Comparison of ENCODE assay signal across 10 cellular contexts in genomic region chr11:114377612-114378267, GRCh38. TPM values are rescaled to one million over a fixed set of nuclear protein-coding genes. Genes with fewer than 3 reads are reported as not detected.
DNase-seq lines count a peak whose midpoint lies in the region; ATAC-seq and TF ChIP-seq lines count a peak whose summit lies in the region.
"Had no signal": no experiment of that assay in that cellular context is flagged by ENCODE, and none has a peak within 500 bp of the region (broad histone marks: within the 10 kb centered on the region; RNA-seq: fewer than 3 reads in every experiment).

No MANE protein-coding gene starts in this region.

- no peak overlapping the region for H3K4me3 Mint-ChIP-seq in WTC11
- peak overlapping the region in 1 of 2 donors; percentile 9 for H3K4me3 Mint-ChIP-seq in CD14-positive monocyte

- intact Hi-C loops in CD14-positive monocyte (cut with micrococcal nuclease) (no loop called here), aorta (cut with DNase I) (no loop called here), transverse colon (cut with DNase I; ENCODE audit: low total_unique reads) (no loop called here)

- peak; percentile 79 for ATAC-seq in WTC11
- no peak for ATAC-seq in aorta (ENCODE audit: low FRiP score)
- ATAC-seq: mucosa of descending colon had no signal

- no peaks in the 10 kb centered on the region for H3K27me3 Mint-ChIP-seq in WTC11 (ENCODE audit: low read depth)
- H3K27me3 Mint-ChIP-seq in CD14-positive monocyte (ENCODE audit: low read depth in 3 of 3): peaks cover 5 to 12% (median 8%) of the 10 kb centered on the region in 3 donors

- H3K4me1 ChIP-seq in aorta (ENCODE audit: control insufficient read depth in 1 of 2, insufficient read depth in 2 of 2, low read length in 2 of 2) (peaks cover 0 to 7% of the 10 kb centered on the region in 2 donors), transverse colon (peaks cover 0 to 3% (median 0%) of the 10 kb centered on the region in 4 donors)

- H3K4me1 Mint-ChIP-seq in WTC11 (peaks cover 14% of the 10 kb centered on the region), CD14-positive monocyte (no peaks in the 10 kb centered on the region)

- H3K36me3 Mint-ChIP-seq in WTC11: peaks cover under 1% of the 10 kb centered on the region; the same call in 1 of the 2 replicates
- H3K36me3 Mint-ChIP-seq in CD14-positive monocyte: no peaks in the 10 kb centered on the region

- TF ChIP-seq CTCF in WTC11 (IDR thresholded peaks at IDR 0.05): no peak
- TF ChIP-seq CTCF in CD14-positive monocyte (IDR thresholded peaks at IDR 0.05): no peak
- TF ChIP-seq CTCF in transverse colon (IDR thresholded peaks at IDR 0.05): no peak

- CTCF ChIA-PET in WTC11 (lab: Charles Lee): interaction anchor here (1.1 to 2.3 kb wide), 2 partner anchors 18 to 37 kb away, joined by 3 to 6 read pairs; no protein-coding TSS in a partner anchor

- H3K27ac Mint-ChIP-seq in WTC11 (no peak overlapping the region), CD14-positive monocyte (no peak overlapping the region)

- 86 to 91% methylated on average over 7 of the region's 7 CpGs for WGBS in aorta, 2 donors
- WGBS in transverse colon (ENCODE audit: low coverage in 1 of 2), 2 donors: 85 to 95% methylated on average over 2 to 7 of the region's 7 CpGs

- TF ChIP-seq EP300 in transverse colon (IDR thresholded peaks at IDR 0.05; ENCODE audit: low read depth): no peak

- H3K9me3 ChIP-seq in aorta (ENCODE audit: control insufficient read depth, low read length): no peaks in the 10 kb centered on the region
- H3K9me3 ChIP-seq in transverse colon: no peaks in the 10 kb centered on the region
- H3K9me3 ChIP-seq: mucosa of descending colon had no signal

- H3K36me3 ChIP-seq in aorta (ENCODE audit: control insufficient read depth in 1 of 2, insufficient read depth in 2 of 2, low read length in 1 of 2): no peaks in the 10 kb centered on the region
- H3K36me3 ChIP-seq in transverse colon: no peaks in the 10 kb centered on the region

- H3K9me3 Mint-ChIP-seq in WTC11: peaks cover 5% of the 10 kb centered on the region
- H3K9me3 Mint-ChIP-seq in CD14-positive monocyte: peaks cover 0 to 1% (median 0%) of the 10 kb centered on the region in 7 donors

- in situ Hi-C loops in transverse colon (cut with MboI; ENCODE audit: low pct_ligation_motif_present in 1 of 4, low pct_unique_long_range_greater_than_20kb in 1 of 4, low sequenced_read_pairs in 3 of 4): no loop called here

- peak; percentile 59 for DNase-seq in H4 (ENCODE audit: low spot score)
- DNase-seq in WTC11 (ENCODE audit: low spot score): no peak
- DNase-seq in hepatic stellate cell (ENCODE audit: low spot score): peak; percentile 57
- no peak for DNase-seq in CD14-positive monocyte (ENCODE audit: low spot score)
- DNase-seq in NCI-H345 treated with DMSO at 0.1 percent for 48 hours (lab: John Stamatoyannopoulos, UW; ENCODE audit: unreplicated experiment): no peak
- DNase-seq in aorta: no peak
- no peak for DNase-seq in transverse colon
- DNase-seq: activated CD4-positive, alpha-beta T cell treated with anti-CD3 and anti-CD28 coated beads for 4 hours; KBM-7; mucosa of descending colon had no signal

- TF ChIP-seq POLR2A in transverse colon (IDR thresholded peaks at IDR 0.05): no peak

- H3K27ac ChIP-seq in aorta (ENCODE audit: low read depth in 1 of 2, low read length in 2 of 2): no peak overlapping the region
- H3K27ac ChIP-seq in transverse colon: no peak overlapping the region

- H3K27me3 ChIP-seq in aorta (ENCODE audit: control insufficient read depth in 1 of 2, insufficient read depth in 2 of 2, low read length in 1 of 2) (peaks cover 0 to 1% of the 10 kb centered on the region in 2 donors), transverse colon (peaks cover 5% of the 10 kb centered on the region)

- POLR2A ChIA-PET in WTC11 (lab: Charles Lee): no interaction called here

- no peak overlapping the region for H3K4me3 ChIP-seq in aorta (ENCODE audit: low read length in 2 of 2)
- H3K4me3 ChIP-seq in transverse colon: no peak overlapping the region
- H3K4me3 ChIP-seq: mucosa of descending colon had no signal

TF ChIP-seq in WTC11, 78 proteins besides CTCF, POLR2A, EP300 and RAD21:
- TF ChIP-seq PREB (CRISPR knock-in tag; IDR thresholded peaks at IDR 0.05; ENCODE audit: borderline replicate concordance) (no peak), USF1 (CRISPR knock-in tag; IDR thresholded peaks at IDR 0.05) (no peak)
TF ChIP-seq in WTC11: peak in this region for 0.

RNA-seq across cellular contexts. Expression of gene C11orf71, which starts 22.6 kb away (rescaled TPM):
- total RNA-seq in H4 (2014; rRNA removed; shearing (Covaris generic)): 5.8 and 7.9 TPM in 2 replicates
- 5.9 to 7.4 TPM (median 7.3 TPM) in 3 replicates for total RNA-seq in WTC11 (2021)
- 10 to 100 TPM; 14.2 to 23.0 TPM for polyA plus RNA-seq in CD14-positive monocyte
- total RNA-seq in aorta: 1 to 10 TPM; 4.4 to 4.9 TPM
- polyA plus RNA-seq in aorta: 1 to 10 TPM; 4.4 to 6.1 TPM
- 10 to 100 TPM in 2 of 4 donors, 1 to 10 TPM in 1, not detected in 1; 9.4 to 15.0 (median 14.7) TPM for total RNA-seq in transverse colon

RNA-seq across cellular contexts. Expression of gene RBM7, which starts 22.7 kb away (rescaled TPM):
- total RNA-seq in H4 (2014; rRNA removed; shearing (Covaris generic)): 55.1 and 59.9 TPM in 2 replicates
- 36.3 to 42.1 TPM (median 38.1 TPM) in 3 replicates for total RNA-seq in WTC11 (2021)
- polyA plus RNA-seq in CD14-positive monocyte: 10 to 100 TPM; 32.4 to 36.3 TPM
- total RNA-seq in aorta: 10 to 100 TPM; 37.1 to 37.9 TPM
- polyA plus RNA-seq in aorta: 10 to 100 TPM; 19.9 to 22.3 TPM
- 10 to 100 TPM in 3 of 4 donors, 1 to 10 TPM in 1; 5.6 to 25.9 (median 23.1) TPM for total RNA-seq in transverse colon

Comparison
In these comparisons a context has a peak if more than half of its experiments do, and no peak if none do; other contexts are left out.
1. DNase-seq: peak in H4 (single experiment) and hepatic stellate cell (single experiment); none in WTC11 (single experiment), CD14-positive monocyte (single experiment), NCI-H345 treated with DMSO at 0.1 percent for 48 hours (single experiment), aorta (0 of 2) and transverse colon (single experiment).